11 cellular contexts compared by ENCODE assay signal in the genomic region with DNA sequence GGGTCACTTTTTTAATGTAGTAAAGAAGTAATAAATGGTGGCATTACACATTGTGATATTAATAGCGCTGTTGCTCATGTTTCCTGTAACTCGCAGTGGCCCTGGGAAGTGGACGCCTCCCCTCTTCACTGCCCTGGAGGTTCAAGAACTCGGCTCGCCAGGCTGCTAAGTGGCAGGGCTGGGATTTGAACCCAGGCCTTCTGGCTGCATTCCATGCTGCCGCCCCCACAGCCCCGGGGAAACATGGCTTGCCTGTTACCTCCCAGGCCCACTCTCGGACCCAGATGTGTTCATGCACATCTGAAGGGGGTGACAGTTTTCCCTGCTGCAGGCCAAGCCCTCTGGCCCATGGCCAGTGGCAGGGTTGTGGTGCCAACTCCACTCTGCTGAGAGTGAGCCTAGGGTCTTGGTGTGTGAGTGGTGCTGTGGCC. TPM values are rescaled to one million over a fixed set of nuclear protein-coding genes. Genes with fewer than 3 reads are reported as not detected.
DNase-seq lines count a peak whose midpoint lies in the region; ATAC-seq, FAIRE-seq and TF ChIP-seq lines count a peak whose summit lies in the region.
"Had no signal": no experiment of that assay in that cellular context is flagged by ENCODE, and none has a peak within 500 bp of the region (broad histone marks: within the 10 kb centered on the region; RNA-seq: fewer than 3 reads in every experiment).

No MANE protein-coding gene starts in this region.

- H3K36me3 ChIP-seq in ascending aorta = peaks cover 28 to 35% of the 10 kb centered on the region in 2 donors
- H3K36me3 ChIP-seq in osteoblast (ENCODE audit: insufficient read depth, low read length) = peaks cover 26% of the 10 kb centered on the region
- no peaks in the 10 kb centered on the region for H3K36me3 ChIP-seq in uterus
- H3K36me3 ChIP-seq: neural progenitor cell had no signal

- no peak for ATAC-seq in activated CD4-positive, CD25-positive, alpha-beta regulatory T cell treated with anti-CD3 and anti-CD28 coated beads, Interleukin-2, amount 50 U/mL, for 24 hours

- DNase-seq in ascending aorta (ENCODE audit: low spot score in 2 of 2) = peak; percentile 22 to 86
- peak; percentile 52 for DNase-seq in foreskin melanocyte
- peak; percentile 88 for DNase-seq in osteoblast (ENCODE audit: insufficient read length, low spot score, missing footprints)
- peak in 1 of 2 donors; percentile 56 for DNase-seq in uterus
- DNase-seq in MV-4-11 (lab: John Stamatoyannopoulos, UW) = no peak
- DNase-seq in GM12892 (ENCODE audit: insufficient read length) = no peak
- DNase-seq: NCI-H510A; stimulated activated CD4-positive, alpha-beta T cell treated with anti-CD3 and anti-CD28 coated beads, Interleukin-4, amount 100 ng/mL, for 4 hours had no signal

- H3K4me1 ChIP-seq in ascending aorta (peaks cover 7 to 23% of the 10 kb centered on the region in 2 donors), osteoblast (ENCODE audit: insufficient read depth, low read length) (peaks cover 14% of the 10 kb centered on the region), uterus (peaks cover 0 to 15% of the 10 kb centered on the region in 2 donors)

- no peaks in the 10 kb centered on the region for H3K79me2 ChIP-seq in osteoblast (ENCODE audit: insufficient read depth, low read length)

- no peak for TF ChIP-seq POLR2A in uterus (IDR thresholded peaks at IDR 0.05)
- no peak for TF ChIP-seq POLR2A in GM12892 (IDR thresholded peaks at IDR 0.05; ENCODE audit: low read depth, low read length)

- H3K4me3 ChIP-seq in ascending aorta (peak overlapping the region; percentile 12 to 29), osteoblast (ENCODE audit: insufficient read depth, low read length) (no peak overlapping the region), uterus (no peak overlapping the region)
- H3K4me3 ChIP-seq: neural progenitor cell had no signal

- no peak overlapping the region for H3K4me2 ChIP-seq in osteoblast (ENCODE audit: insufficient read depth, low read length)
- H3K4me2 ChIP-seq: neural progenitor cell had no signal

- no peak for TF ChIP-seq CTCF in ascending aorta (IDR thresholded peaks at IDR 0.05)
- TF ChIP-seq CTCF in osteoblast (IDR thresholded peaks at IDR 0.05; ENCODE audit: extremely low read depth, low read depth, low read length) = no peak
- TF ChIP-seq CTCF in uterus (IDR thresholded peaks at IDR 0.05) = no peak

- FAIRE-seq in GM12892 (lab: Jason Lieb, UNC) = no peak
- FAIRE-seq: D721Med had no signal

- H3K27me3 ChIP-seq in ascending aorta = no peaks in the 10 kb centered on the region
- no peaks in the 10 kb centered on the region for H3K27me3 ChIP-seq in osteoblast (ENCODE audit: insufficient read depth, low read length)
- no peaks in the 10 kb centered on the region for H3K27me3 ChIP-seq in uterus
- H3K27me3 ChIP-seq: neural progenitor cell had no signal

- H2AFZ ChIP-seq in osteoblast (ENCODE audit: low read length) = peak overlapping the region; percentile 80
- H2AFZ ChIP-seq: neural progenitor cell had no signal

- intact Hi-C loops in ascending aorta (cut with DNase I) (loop anchor here (5.0 kb wide), 1 partner anchor 85 kb away; no protein-coding TSS in a partner anchor), uterus (cut with DNase I; ENCODE audit: low total_unique reads) (no loop called here)

- no peaks in the 10 kb centered on the region for H4K20me1 ChIP-seq in osteoblast (ENCODE audit: insufficient read depth, low read length)

- H3K27ac ChIP-seq in ascending aorta (peak overlapping the region; percentile 95 to 96), osteoblast (ENCODE audit: low read depth, low read length) (peak overlapping the region; percentile 86), uterus (peak overlapping the region; percentile 73 to 80)
- H3K27ac ChIP-seq: neural progenitor cell had no signal

- no peaks in the 10 kb centered on the region for H3K9me3 ChIP-seq in ascending aorta
- H3K9me3 ChIP-seq in osteoblast (ENCODE audit: low read depth, low read length) = no peaks in the 10 kb centered on the region
- no peaks in the 10 kb centered on the region for H3K9me3 ChIP-seq in uterus

RNA-seq across cellular contexts. Expression of a gene that starts 25.0 kb away (rescaled TPM):
- total RNA-seq in ascending aorta (9.8 TPM), osteoblast (under 0.01 TPM in 1 of 2 replicates, not detected in the other), uterus (10 to 100 TPM in 1 of 4 donors, 1 to 10 TPM in 1, under 1 TPM in 1, not detected in 1; 0.26 to 11.8 (median 9.5) TPM)
- polyA plus RNA-seq in GM12892 (2012; ENCODE audit: missing spikeins) = 16.6 TPM

RNA-seq across cellular contexts. Expression of a gene that starts 32.3 kb away (rescaled TPM):
- total RNA-seq in ascending aorta (42.9 TPM), osteoblast (12.7 TPM in 2 replicates), uterus (10 to 100 TPM; 23.0 to 44.0 (median 42.0) TPM)
- polyA plus RNA-seq in GM12892 (2012; ENCODE audit: missing spikeins) = 6.8 TPM

Comparison
In these comparisons a context has a peak if more than half of its experiments do, and no peak if none do; other contexts are left out.
1. DNase-seq: peak in ascending aorta (2 of 2), foreskin melanocyte (single experiment) and osteoblast (single experiment); none in MV-4-11 (single experiment) and GM12892 (single experiment).
2. H3K4me3 ChIP-seq: peak in ascending aorta (2 of 2); none in osteoblast (single experiment) and uterus (0 of 2).
3. Peak in every context shown above with its lines, with median percentiles within 50 percentile points of each other: H3K27ac ChIP-seq.